In the genomic region with DNA sequence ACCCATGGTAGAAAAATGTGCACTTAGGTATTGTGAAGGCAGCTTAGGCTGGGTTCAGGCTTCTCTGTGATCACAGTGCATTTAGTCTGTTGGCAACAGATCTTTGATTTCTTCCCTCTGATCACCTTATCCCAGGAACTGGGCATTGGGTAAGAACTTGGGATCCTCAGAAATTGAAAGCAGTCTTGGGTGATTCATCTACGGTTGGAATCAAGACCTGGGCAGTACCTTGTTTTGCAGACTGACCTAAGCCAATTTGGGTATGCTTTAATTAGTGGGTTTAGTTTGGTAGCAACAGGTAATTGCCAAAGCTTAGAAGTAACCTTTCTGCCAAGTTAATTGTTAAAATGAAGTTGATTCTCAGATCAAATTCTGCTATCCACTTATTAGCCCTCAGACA, we compare ENCODE assay signal across 29 cellular contexts. TPM values are rescaled to one million over a fixed set of nuclear protein-coding genes. Genes with fewer than 3 reads are reported as not detected.
"Had no signal": no experiment of that assay in that cellular context is flagged by ENCODE, and none has a peak within 500 bp of the region (broad histone marks: within the 10 kb centered on the region; RNA-seq: fewer than 3 reads in every experiment).

No MANE protein-coding gene starts in this region.

- H3K9me3 Mint-ChIP-seq: activated naive CD4-positive, alpha-beta T cell treated with anti-CD3 and anti-CD28 coated beads, Interleukin-2, amount 50 U/mL, for 24 hours; activated T-cell treated with anti-CD3 and anti-CD28 coated beads, Interleukin-2, amount 50 U/mL, for 24 hours; activated T-helper 1 cell treated with anti-CD3 and anti-CD28 coated beads, Interleukin-12 subunit alpha, Interleukin-12 subunit beta, Interleukin-2, Interleukin-4 antibody, amounts not matched to agents 30 ng/mL and 10 ng/mL and 1 ng/mL, durations not matched to agents 14 hours and 24 hours and 36 hours; T-helper 1 cell treated with Interleukin-12 subunit alpha and Interleukin-12 subunit beta and Interleukin-4 antibody, amounts not matched to agents 30 μg/mL and 1 μg/mL, for 36 hours had no signal

- H3K4me3 ChIP-seq: ascending aorta, body of pancreas, Peyer's patch, SJSA1 had no signal

- H3K27me3 ChIP-seq: ascending aorta, body of pancreas, Peyer's patch, SJSA1 had no signal

- H3K36me3 Mint-ChIP-seq: activated CD8-positive, alpha-beta memory T cell treated with anti-CD3 and anti-CD28 coated beads, Interleukin-2, amount 10 ng/mL, durations not matched to agents 7 days and 5 days; activated naive CD4-positive, alpha-beta T cell treated with anti-CD3 and anti-CD28 coated beads, Interleukin-2, amount 50 U/mL, for 24 hours; IgD-negative memory B cell had no signal

- H3K9me3 ChIP-seq: ascending aorta, body of pancreas, Peyer's patch, SJSA1 had no signal

- H3K4me1 ChIP-seq: ascending aorta, Peyer's patch, SJSA1 had no signal

- H3K36me3 ChIP-seq: ascending aorta, Peyer's patch, SJSA1 had no signal

- H3K4me1 Mint-ChIP-seq: activated CD8-positive, alpha-beta memory T cell treated with anti-CD3 and anti-CD28 coated beads, Interleukin-2, amount 10 ng/mL, durations not matched to agents 7 days and 5 days; activated naive CD4-positive, alpha-beta T cell treated with anti-CD3 and anti-CD28 coated beads, Interleukin-2, amount 50 U/mL, for 24 hours; IgD-negative memory B cell had no signal

- DNase-seq: activated CD4-positive, alpha-beta T cell treated with anti-CD3 and anti-CD28 coated beads for 48 hours; activated CD4-positive, alpha-beta T cell treated with anti-CD3 and anti-CD28 coated beads, Interleukin-2, amount 50 U/mL, for 48 hours; activated CD4-positive, CD25-positive, alpha-beta regulatory T cell treated with anti-CD3 and anti-CD28 coated beads, Interleukin-2, amount 50 U/mL, for 72 hours; activated CD8-positive, alpha-beta memory T cell treated with anti-CD3 and anti-CD28 coated beads, Interleukin-2, amount 10 ng/mL, durations not matched to agents 7 days and 5 days; activated effector memory CD4-positive, alpha-beta T cell treated with Interleukin-2 at 50 U/mL for 16 hours; activated naive CD4-positive, alpha-beta T cell; activated T-cell treated with anti-CD3 and anti-CD28 coated beads, Interleukin-2, amount 50 U/mL, for 24 hours; body of pancreas; central memory CD4-positive, alpha-beta T cell; KG1; MV-4-11; NCI-H1092 treated with DMSO at 0.1 percent for 48 hours; NCI-H1417 treated with DMSO at 0.1 percent for 48 hours; NCI-H1694 treated with DMSO at 0.1 percent for 48 hours; NCI-H2029 treated with DMSO at 0.1 percent for 48 hours; NCI-H345; NCI-H510A; NCI-H526 treated with DMSO at 0.1 percent for 48 hours; NK-92 treated with Interleukin-12 subunit alpha and Interleukin-12 subunit beta, amount 100 ng/mL, for 24 hours; Peyer's patch; SHP77 had no signal

- H3K4me3 Mint-ChIP-seq: activated CD8-positive, alpha-beta memory T cell treated with anti-CD3 and anti-CD28 coated beads, Interleukin-2, amount 10 ng/mL, durations not matched to agents 7 days and 5 days; activated naive CD4-positive, alpha-beta T cell treated with anti-CD3 and anti-CD28 coated beads, Interleukin-2, amount 50 U/mL, for 24 hours; activated T-cell treated with anti-CD3 and anti-CD28 coated beads, Interleukin-2, amount 50 U/mL, for 24 hours; activated T-helper 1 cell treated with anti-CD3 and anti-CD28 coated beads, Interleukin-12 subunit alpha, Interleukin-12 subunit beta, Interleukin-2, Interleukin-4 antibody, amounts not matched to agents 30 ng/mL and 10 ng/mL and 1 ng/mL, durations not matched to agents 14 hours and 24 hours and 36 hours; IgD-negative memory B cell; T-helper 1 cell treated with Interleukin-12 subunit alpha and Interleukin-12 subunit beta and Interleukin-4 antibody, amounts not matched to agents 30 μg/mL and 1 μg/mL, for 36 hours had no signal

- H3K27ac ChIP-seq: ascending aorta, body of pancreas, Peyer's patch, RWPE1, SJSA1 had no signal

- H3K27ac Mint-ChIP-seq: activated CD8-positive, alpha-beta memory T cell treated with anti-CD3 and anti-CD28 coated beads, Interleukin-2, amount 10 ng/mL, durations not matched to agents 7 days and 5 days; activated naive CD4-positive, alpha-beta T cell treated with anti-CD3 and anti-CD28 coated beads, Interleukin-2, amount 50 U/mL, for 24 hours; activated T-cell treated with anti-CD3 and anti-CD28 coated beads, Interleukin-2, amount 50 U/mL, for 24 hours; activated T-helper 1 cell treated with anti-CD3 and anti-CD28 coated beads, Interleukin-12 subunit alpha, Interleukin-12 subunit beta, Interleukin-2, Interleukin-4 antibody, amounts not matched to agents 30 ng/mL and 10 ng/mL and 1 ng/mL, durations not matched to agents 14 hours and 24 hours and 36 hours; IgD-negative memory B cell; T-helper 1 cell treated with Interleukin-12 subunit alpha and Interleukin-12 subunit beta and Interleukin-4 antibody, amounts not matched to agents 30 μg/mL and 1 μg/mL, for 36 hours had no signal

- ATAC-seq: activated CD8-positive, alpha-beta memory T cell treated with anti-CD3 and anti-CD28 coated beads, Interleukin-2, amount 10 ng/mL, durations not matched to agents 7 days and 5 days; body of pancreas; SK-N-SH treated with all-trans-retinoic acid at 6 μM for 48 hours had no signal

RNA-seq across cellular contexts. Expression of gene ENTREP1, which starts 17.8 kb away (rescaled TPM):
- total RNA-seq: activated CD8-positive, alpha-beta memory T cell treated with anti-CD3 and anti-CD28 coated beads, Interleukin-2, amount 10 ng/mL, durations not matched to agents 7 days and 5 days; activated T-helper 1 cell treated with anti-CD3 and anti-CD28 coated beads, Interleukin-12 subunit alpha, Interleukin-12 subunit beta, Interleukin-2, Interleukin-4 antibody, amounts not matched to agents 30 ng/mL and 10 ng/mL and 1 ng/mL, durations not matched to agents 14 hours and 24 hours and 36 hours; SJSA1 had no signal
- polyA plus RNA-seq: IgD-negative memory B cell had no signal
